8 cellular contexts compared by ENCODE assay signal in the genomic region with DNA sequence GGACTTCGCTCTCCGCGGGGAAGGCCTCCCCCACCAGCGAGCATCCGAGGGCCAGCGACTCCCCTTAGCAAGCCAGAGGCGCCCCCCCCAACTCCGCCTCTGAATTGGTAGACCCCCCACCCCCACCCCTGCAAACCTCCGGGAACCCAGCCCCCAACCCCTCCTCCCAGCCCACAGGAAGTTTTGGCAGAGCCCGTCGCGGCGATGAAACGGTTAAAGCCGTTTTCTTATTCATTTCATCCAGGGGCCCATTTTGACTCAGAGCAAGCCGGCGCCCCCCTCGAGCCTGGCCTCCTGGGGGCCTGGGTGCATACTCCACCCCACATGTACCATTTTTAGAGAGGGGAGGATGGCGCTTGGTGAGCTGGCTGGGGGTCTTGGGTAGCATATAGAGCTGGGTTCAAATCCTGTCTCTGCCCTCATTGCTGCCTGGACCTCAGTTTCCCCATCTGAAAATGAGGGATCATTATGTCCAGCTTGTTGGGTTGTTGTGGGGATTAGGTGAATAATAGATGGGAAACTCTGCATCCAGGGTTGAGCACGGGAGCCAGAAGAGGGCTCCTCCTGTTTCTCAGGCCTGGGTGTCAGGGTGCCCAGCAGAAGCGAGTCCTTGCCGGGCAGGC.
A peak's percentile ranks its signal among the peaks of the same experiment; 100 is the strongest.
DNase-seq lines count a peak whose midpoint lies in the region; ATAC-seq lines count a peak whose summit lies in the region.

No MANE protein-coding gene starts in this region.

- DNase-seq in activated effector memory CD4-positive, alpha-beta T cell treated with anti-CD3 and anti-CD28 coated beads, Interleukin-2, amount 50 U/mL, for 16 hours = peak; percentile 80
- DNase-seq in activated effector memory CD4-positive, alpha-beta T cell treated with Interleukin-2 at 50 U/mL for 16 hours = no peak
- DNase-seq in stimulated activated naive CD4-positive, alpha-beta T cell treated with Interleukin-2 at 50 U/mL for 16 hours (lab: John Stamatoyannopoulos, UW) = peak; percentile 58
- no peak for DNase-seq in NCI-H128 (lab: John Stamatoyannopoulos, UW; ENCODE audit: unreplicated experiment)
- DNase-seq in islet precursor cell = no peak

- peak overlapping the region; percentile 91 for H3K27ac Mint-ChIP-seq in activated naive CD8-positive, alpha-beta T cell

- H3K4me1 Mint-ChIP-seq in activated naive CD8-positive, alpha-beta T cell (ENCODE audit: low read depth) = peaks cover 30% of the 10 kb centered on the region

- peak overlapping the region; percentile 98 for H3K27ac ChIP-seq in layer of hippocampus (ENCODE audit: low read depth, low read length)

- no peaks in the 10 kb centered on the region for H3K36me3 Mint-ChIP-seq in activated naive CD8-positive, alpha-beta T cell

- peak overlapping the region; percentile 81 for H3K4me3 Mint-ChIP-seq in activated naive CD8-positive, alpha-beta T cell

- H3K27me3 ChIP-seq in layer of hippocampus (ENCODE audit: control insufficient read depth, insufficient read depth, low read length) = no peaks in the 10 kb centered on the region

- H3K9me3 Mint-ChIP-seq in activated naive CD8-positive, alpha-beta T cell (ENCODE audit: low read depth) = no peaks in the 10 kb centered on the region

- H3K27me3 Mint-ChIP-seq in activated naive CD8-positive, alpha-beta T cell = no peaks in the 10 kb centered on the region

- no peak for ATAC-seq in HG02798 (IDR thresholded peaks at IDR 0.05; ENCODE audit: poor library complexity, unreplicated experiment)

Comparison
In these comparisons a context has a peak if more than half of its experiments do, and no peak if none do; other contexts are left out.
1. DNase-seq: peak in activated effector memory CD4-positive, alpha-beta T cell treated with anti-CD3 and anti-CD28 coated beads, Interleukin-2, amount 50 U/mL, for 16 hours (single experiment) and stimulated activated naive CD4-positive, alpha-beta T cell treated with Interleukin-2 at 50 U/mL for 16 hours (single experiment); none in activated effector memory CD4-positive, alpha-beta T cell treated with Interleukin-2 at 50 U/mL for 16 hours (single experiment), NCI-H128 (single experiment) and islet precursor cell (single experiment).